In genomic region chr5:12854386-12854785, GRCh38 we compare ENCODE assay signal across 31 cellular contexts.
"Had no signal": no experiment of that assay in that cellular context is flagged by ENCODE, and none has a peak within 500 bp of the region (broad histone marks: within the 10 kb centered on the region; RNA-seq: fewer than 3 reads in every experiment).

No MANE protein-coding gene starts in this region.

- ATAC-seq: natural killer cell; psoas muscle; right cardiac atrium; sciatic nerve; stimulated activated memory B cell treated with anti-CD40 and anti-IgM and Interleukin-4, amounts not matched to agents 10 μg/mL and 1 μg/mL and 100 μg/mL, for 72 hours; stimulated activated naive CD8-positive, alpha-beta T cell treated with anti-CD3 and anti-CD28 coated beads, Interleukin-15, amount 100 ng/mL, for 72 hours; stimulated activated naive CD8-positive, alpha-beta T cell treated with anti-CD3 and anti-CD28 coated beads, Interleukin-15, Interleukin-2, amounts not matched to agents 100 U/mL and 50 U/mL, for 24 hours; upper lobe of right lung had no signal

- H3K9me3 Mint-ChIP-seq: nephron, neural progenitor cell, type B pancreatic cell had no signal

- H3K36me3 Mint-ChIP-seq: natural killer cell; neural progenitor cell; stimulated activated memory B cell treated with anti-CD40 and anti-IgM and Interleukin-4, amounts not matched to agents 10 μg/mL and 1 μg/mL and 100 μg/mL, for 72 hours; type B pancreatic cell had no signal

- H3K27me3 ChIP-seq: neural progenitor cell, ovary, spleen, suprapubic skin, testis, tibial artery, transverse colon, upper lobe of right lung, uterus had no signal

- H3K79me2 ChIP-seq: parathyroid adenoma had no signal

- H2AFZ ChIP-seq: neural progenitor cell, parathyroid adenoma had no signal

- H3K9me3 ChIP-seq: ovary, psoas muscle, suprapubic skin, testis, tibial artery, transverse colon, upper lobe of right lung, uterus had no signal

- H3K27me3 Mint-ChIP-seq: stimulated activated memory B cell treated with anti-CD40 and anti-IgM and Interleukin-4, amounts not matched to agents 10 μg/mL and 1 μg/mL and 100 μg/mL, for 72 hours; stimulated activated naive CD8-positive, alpha-beta T cell treated with anti-CD3 and anti-CD28 coated beads, Interleukin-15, amount 100 ng/mL, for 72 hours had no signal

- H3K4me1 ChIP-seq: parathyroid adenoma, psoas muscle, spleen, suprapubic skin, testis, tibial artery, transverse colon, upper lobe of right lung, uterus had no signal

- H3K36me3 ChIP-seq: neural progenitor cell, ovary, spleen, suprapubic skin, tibial artery, transverse colon, upper lobe of right lung, uterus had no signal

- DNase-seq: natural killer cell; occipital lobe; ovary; posterior cingulate gyrus; psoas muscle; right cardiac atrium; spleen; stimulated activated CD4-positive, alpha-beta T cell treated with anti-CD3 and anti-CD28 coated beads, Interleukin-12 subunit alpha, Interleukin-12 subunit beta, amount 100 ng/mL, for 4 hours; stimulated activated CD4-positive, alpha-beta T cell treated with anti-CD3 and anti-CD28 coated beads, Interleukin-1b, Interleukin-23, amount 100 ng/mL, for 48 hours; stimulated activated CD4-positive, alpha-beta T cell treated with anti-CD3 and anti-CD28 coated beads, Interleukin-4, amount 100 ng/mL, for 1 hour; stimulated activated CD4-positive, alpha-beta T cell treated with anti-CD3 and anti-CD28 coated beads, Interleukin-4, amount 100 ng/mL, for 4 hours; stimulated activated CD8-positive, alpha-beta memory T cell treated with anti-CD3 and anti-CD28 coated beads, Interleukin-4, amount 100 ng/mL, for 48 hours; stimulated activated naive CD4-positive, alpha-beta T cell; stimulated activated naive CD8-positive, alpha-beta T cell treated with anti-CD3 and anti-CD28 coated beads, Interleukin-15, amount 100 ng/mL, for 72 hours; stimulated activated naive CD8-positive, alpha-beta T cell treated with anti-CD3 and anti-CD28 coated beads, Interleukin-15, Interleukin-2, amounts not matched to agents 100 U/mL and 50 U/mL, for 24 hours; substantia nigra; testis; tibial artery; transverse colon; upper lobe of right lung; uterus had no signal

- H3K4me3 ChIP-seq: neural progenitor cell, ovary, psoas muscle, skin epidermis, smooth muscle cell, spleen, suprapubic skin, testis, tibial artery, transverse colon, upper lobe of right lung, uterus had no signal

- H3K4me3 Mint-ChIP-seq: natural killer cell; nephron; neural progenitor cell; stimulated activated memory B cell treated with anti-CD40 and anti-IgM and Interleukin-4, amounts not matched to agents 10 μg/mL and 1 μg/mL and 100 μg/mL, for 72 hours; stimulated activated naive CD8-positive, alpha-beta T cell treated with anti-CD3 and anti-CD28 coated beads, Interleukin-15, amount 100 ng/mL, for 72 hours; type B pancreatic cell had no signal

- H3K27ac Mint-ChIP-seq: natural killer cell; nephron; neural progenitor cell; progenitor cell of endocrine pancreas; stimulated activated memory B cell treated with anti-CD40 and anti-IgM and Interleukin-4, amounts not matched to agents 10 μg/mL and 1 μg/mL and 100 μg/mL, for 72 hours; stimulated activated naive CD8-positive, alpha-beta T cell treated with anti-CD3 and anti-CD28 coated beads, Interleukin-15, amount 100 ng/mL, for 72 hours; type B pancreatic cell had no signal

- H3K27ac ChIP-seq: neural progenitor cell, ovary, parathyroid adenoma, psoas muscle, skin epidermis, suprapubic skin, testis, tibial artery, transverse colon, upper lobe of right lung, uterus had no signal

- H3K4me1 Mint-ChIP-seq: neural progenitor cell; stimulated activated memory B cell treated with anti-CD40 and anti-IgM and Interleukin-4, amounts not matched to agents 10 μg/mL and 1 μg/mL and 100 μg/mL, for 72 hours; stimulated activated naive CD8-positive, alpha-beta T cell treated with anti-CD3 and anti-CD28 coated beads, Interleukin-15, amount 100 ng/mL, for 72 hours had no signal

- H3K9ac ChIP-seq: neural progenitor cell, parathyroid adenoma had no signal

- H3K4me2 ChIP-seq: neural progenitor cell, smooth muscle cell had no signal
